ENCODE assay signal across 33 cellular contexts in genomic region chr1:7039590-7039989, GRCh38.
DNase-seq lines count a peak whose midpoint lies in the region; TF ChIP-seq lines count a peak whose summit lies in the region.
"Had no signal": no experiment of that assay in that cellular context is flagged by ENCODE, and none has a peak within 500 bp of the region (broad histone marks: within the 10 kb centered on the region; RNA-seq: fewer than 3 reads in every experiment).

No MANE protein-coding gene starts in this region.

- H3K9me3 Mint-ChIP-seq in H9 = no peaks in the 10 kb centered on the region; a peak in 1 of 5 replicates
- H3K9me3 Mint-ChIP-seq: CD4-positive, alpha-beta T cell; CD8-positive, alpha-beta T cell had no signal

- H3K36me3 Mint-ChIP-seq in H9 (ENCODE audit: insufficient read depth in 1 of 3, low read depth in 3 of 3) = no peaks in the 10 kb centered on the region
- H3K36me3 Mint-ChIP-seq: CD14-positive monocyte; CD4-positive, alpha-beta memory T cell; CD4-positive, CD25-positive, alpha-beta regulatory T cell; CD8-positive, alpha-beta memory T cell; CD8-positive, alpha-beta T cell had no signal

- no peaks in the 10 kb centered on the region for H3K79me2 ChIP-seq in H9 (ENCODE audit: insufficient read depth, low read length)

- DNase-seq in H9 (peak; percentile 0), putamen (ENCODE audit: low spot score) (peak; percentile 52), NCI-H2081 treated with DMSO at 0.1 percent for 48 hours (lab: John Stamatoyannopoulos, UW) (no peak), NCI-H1417 (lab: John Stamatoyannopoulos, UW) (no peak)
- no peak for DNase-seq in activated naive CD4-positive, alpha-beta T cell (lab: John Stamatoyannopoulos, UW)
- DNase-seq: 8988T; ACHN; AML-193; BE2C; C1 segment of cervical spinal cord; Caco-2; Calu3; CD4-positive, alpha-beta memory T cell; CD4-positive, alpha-beta T cell; CD4-positive, CD25-positive, alpha-beta regulatory T cell; CD8-positive, alpha-beta memory T cell; CD8-positive, alpha-beta T cell; COR-L47; DMS 273 treated with DMSO at 0.1 percent for 48 hours; DMS153; DMS53; DMS79; DMS79 treated with DMSO at 0.1 percent for 48 hours; DND-41; EL had no signal

- H3K4me2 ChIP-seq in H9 (ENCODE audit: insufficient read depth, insufficient read length, low read length) = no peak overlapping the region
- H3K4me2 ChIP-seq: A549; BLaER1; BLaER1 treated with 17β-estradiol and CSF1 and Interleukin-3, amounts not matched to agents 10 nM and 100 nM had no signal

- H3K4me3 Mint-ChIP-seq in H9 = no peak overlapping the region
- H3K4me3 Mint-ChIP-seq: B cell; CD14-positive monocyte; CD4-positive, alpha-beta memory T cell; CD4-positive, alpha-beta T cell; CD4-positive, CD25-positive, alpha-beta regulatory T cell; CD8-positive, alpha-beta memory T cell; CD8-positive, alpha-beta T cell had no signal

- H3K9me3 ChIP-seq in H9 (ENCODE audit: control insufficient read depth, low read depth, low read length) = no peaks in the 10 kb centered on the region
- no peaks in the 10 kb centered on the region for H3K9me3 ChIP-seq in HEK293 (ENCODE audit: control insufficient read depth, insufficient read depth, low read depth, low read length)
- H3K9me3 ChIP-seq: A549; BE2C; BLaER1; BLaER1 treated with 17β-estradiol and CSF1 and Interleukin-3, amounts not matched to agents 10 nM and 100 nM; Caco-2 had no signal

- H2AFZ ChIP-seq in H9 (ENCODE audit: low read length) = no peak overlapping the region

- H3K56ac ChIP-seq in H9 (ENCODE audit: insufficient read length, low read depth, low read length) = no peak overlapping the region

- H3K36me3 ChIP-seq in HEK293 (ENCODE audit: control insufficient read depth in 2 of 2, insufficient read depth in 1 of 2, low read length in 2 of 2) = no peaks in the 10 kb centered on the region
- H3K36me3 ChIP-seq: BE2C; BLaER1; BLaER1 treated with 17β-estradiol and CSF1 and Interleukin-3, amounts not matched to agents 10 nM and 100 nM had no signal

- H3K4me1 ChIP-seq in H9 (ENCODE audit: insufficient read depth, low read length) (no peaks in the 10 kb centered on the region), HEK293 (ENCODE audit: control insufficient read depth, insufficient read depth, low read length) (no peaks in the 10 kb centered on the region)
- H3K4me1 ChIP-seq: BE2C, BLaER1, Caco-2 had no signal

- CTCF ChIA-PET in HEK293 (lab: Yijun Ruan, JAX) = interaction anchor here (0.6 to 2.8 kb wide), 3 partner anchors 169 to 602 kb away, joined by 3 to 9 read pairs (median 4); no protein-coding TSS in a partner anchor

- no peaks in the 10 kb centered on the region for H3K23me2 ChIP-seq in H9 (ENCODE audit: insufficient read length, low read depth, low read length, poor library complexity, severe bottlenecking)

- no peak overlapping the region for H2BK5ac ChIP-seq in H9 (ENCODE audit: insufficient read length, low read length)

- H3T11ph ChIP-seq in H9 (ENCODE audit: low read length) = no peak overlapping the region

- H2BK20ac ChIP-seq in H9 (ENCODE audit: low read depth, low read length, poor library complexity, severe bottlenecking) = no peak overlapping the region

- no peaks in the 10 kb centered on the region for H3K27me3 ChIP-seq in H9 (ENCODE audit: insufficient read depth, low read length)
- H3K27me3 ChIP-seq: BE2C; BLaER1; BLaER1 treated with 17β-estradiol and CSF1 and Interleukin-3, amounts not matched to agents 10 nM and 100 nM had no signal

- H3K4me3 ChIP-seq in HEK293 (ENCODE audit: low read depth, low read length) = no peak overlapping the region
- H3K4me3 ChIP-seq: A549; BLaER1; BLaER1 treated with 17β-estradiol and CSF1 and Interleukin-3, amounts not matched to agents 10 nM and 100 nM had no signal

- H3K79me1 ChIP-seq in H9 (ENCODE audit: insufficient read depth, low read depth, low read length, poor library complexity, severe bottlenecking) = no peaks in the 10 kb centered on the region

- H4K20me1 ChIP-seq in H9 (ENCODE audit: control insufficient read depth, insufficient read depth, insufficient read length) = no peaks in the 10 kb centered on the region
- H4K20me1 ChIP-seq: BLaER1 had no signal

- no peak overlapping the region for H3K27ac ChIP-seq in H9 (ENCODE audit: insufficient read length, low read depth, low read length)
- H3K27ac ChIP-seq in HEK293 (ENCODE audit: extremely low read depth, low read depth, low read length) = no peak overlapping the region
- H3K27ac ChIP-seq: 22Rv1; A549; BLaER1; BLaER1 treated with 17β-estradiol and CSF1 and Interleukin-3, amounts not matched to agents 10 nM and 100 nM; C4-2B had no signal

- no peak for TF ChIP-seq CTCF in H9 (conservative IDR thresholded peaks at IDR 0.05)
- no peak for TF ChIP-seq CTCF in HEK293 (tag by site-specific recombination; IDR thresholded peaks at IDR 0.05)

- no peak overlapping the region for H3K18ac ChIP-seq in H9 (ENCODE audit: insufficient read length, low read depth, low read length)

- no peak overlapping the region for H2BK15ac ChIP-seq in H9 (ENCODE audit: low read depth, low read length)

- H3K23ac ChIP-seq in H9 (ENCODE audit: insufficient read length, low read depth, low read length) = no peak overlapping the region

- no peaks in the 10 kb centered on the region for H3K27me3 Mint-ChIP-seq in H9 (ENCODE audit: low read depth)

- H4K5ac ChIP-seq in H9 (ENCODE audit: insufficient read length, low read depth, low read length) = no peak overlapping the region

- H3K27ac Mint-ChIP-seq in H9 = no peak overlapping the region
- H3K27ac Mint-ChIP-seq: B cell; CD14-positive monocyte; CD4-positive, alpha-beta memory T cell; CD4-positive, alpha-beta T cell; CD4-positive, CD25-positive, alpha-beta regulatory T cell; CD8-positive, alpha-beta memory T cell; CD8-positive, alpha-beta T cell had no signal

- H4K8ac ChIP-seq in H9 (replicated peaks; ENCODE audit: insufficient read length, low read depth, low read length) = no peak overlapping the region

- H4K91ac ChIP-seq in H9 (ENCODE audit: insufficient read length, low read depth, low read length) = no peak overlapping the region

- H2AK5ac ChIP-seq in H9 (ENCODE audit: insufficient read length, low read length) = no peak overlapping the region

- H3K14ac ChIP-seq in H9 (ENCODE audit: insufficient read depth, low read length) = no peak overlapping the region

- POLR2A ChIA-PET in HEK293 (lab: Yijun Ruan, JAX) = interaction anchor here (1.0 kb wide), 1 partner anchor 254 kb away, joined by 4 read pairs; the partner anchor contains the start of gene CAMTA1

- no peak overlapping the region for H3K9ac ChIP-seq in H9 (ENCODE audit: extremely low read depth, insufficient read length, low read length)
- H3K9ac ChIP-seq: BLaER1; BLaER1 treated with 17β-estradiol and CSF1 and Interleukin-3, amounts not matched to agents 10 nM and 100 nM had no signal

- 100% methylated on average over 1 of the region's 5 CpGs for WGBS in H9 (ENCODE audit: extremely low coverage, insufficient read length, low lambda C conversion rate)

- peaks cover 12 to 21% of the 10 kb centered on the region in 2 experiments for H3K4me1 Mint-ChIP-seq in H9
- H3K4me1 Mint-ChIP-seq: B cell; CD14-positive monocyte; CD4-positive, alpha-beta memory T cell; CD4-positive, CD25-positive, alpha-beta regulatory T cell; CD8-positive, alpha-beta memory T cell had no signal

- H3K4ac ChIP-seq in H9 (ENCODE audit: low read depth, low read length) = no peak overlapping the region

- H2BK120ac ChIP-seq in H9 (ENCODE audit: low read depth, low read length, poor library complexity, severe bottlenecking) = no peak overlapping the region

- H2BK12ac ChIP-seq in H9 (ENCODE audit: insufficient read length, low read depth, low read length) = no peak overlapping the region

TF ChIP-seq in HEK293, 187 proteins besides CTCF, POLR2A, EP300 and RAD21 (continues in another document):
- TF ChIP-seq EGR2 (tag by site-specific recombination; IDR thresholded peaks at IDR 0.05; ENCODE audit: low read depth) = peak; percentile 80
- no peak for TF ChIP-seq SETDB1 (IDR thresholded peaks at IDR 0.05; ENCODE audit: insufficient read length, low read length)
- no peak for TF ChIP-seq ZNF2 (tag by site-specific recombination; IDR thresholded peaks at IDR 0.05)
- no peak for TF ChIP-seq ZBTB26 (tag by site-specific recombination; optimal IDR thresholded peaks at IDR 0.05)
- no peak for TF ChIP-seq BCL6B (tag by site-specific recombination; IDR thresholded peaks at IDR 0.05)
- peak; percentile 87 for TF ChIP-seq ZFHX2 (tag by site-specific recombination; conservative IDR thresholded peaks at IDR 0.05)
- TF ChIP-seq ZNF645 (tag by site-specific recombination; IDR thresholded peaks at IDR 0.05) = no peak

Comparison
In these comparisons a context has a peak if more than half of its experiments do, and no peak if none do; other contexts are left out.
1. DNase-seq: peak in H9 (single experiment) and putamen (single experiment); none in NCI-H2081 treated with DMSO at 0.1 percent for 48 hours (single experiment), activated naive CD4-positive, alpha-beta T cell (0 of 4) and NCI-H1417 (0 of 3).